In genomic region chr10:68564712-68565111, GRCh38 we compare ENCODE assay signal across 14 cellular contexts. TPM values are rescaled to one million over a fixed set of nuclear protein-coding genes. Genes with fewer than 3 reads are reported as not detected.
A peak's percentile ranks its signal among the peaks of the same experiment; 100 is the strongest.
DNase-seq lines count a peak whose midpoint lies in the region; ATAC-seq and TF ChIP-seq lines count a peak whose summit lies in the region.
"Had no signal": no experiment of that assay in that cellular context is flagged by ENCODE, and none has a peak within 500 bp of the region (broad histone marks: within the 10 kb centered on the region; RNA-seq: fewer than 3 reads in every experiment).

No MANE protein-coding gene starts in this region.

- H3K27ac Mint-ChIP-seq in GM23338 = peak overlapping the region; percentile 95
- peak overlapping the region; percentile 99 for H3K27ac Mint-ChIP-seq in WTC11
- peak overlapping the region; percentile 30 for H3K27ac Mint-ChIP-seq in mesothelial cell of epicardium
- H3K27ac Mint-ChIP-seq in osteocyte (ENCODE audit: unreplicated experiment) = peak overlapping the region; percentile 96

- H2AFZ ChIP-seq in GM23338 = no peak overlapping the region

- no peak for TF ChIP-seq CTCF in GM23338 (conservative IDR thresholded peaks at IDR 0.05; ENCODE audit: low read depth in 2 of 2)
- no peak for TF ChIP-seq CTCF in WTC11 (IDR thresholded peaks at IDR 0.05)
- no peak for TF ChIP-seq CTCF in mesothelial cell of epicardium (IDR thresholded peaks at IDR 0.05; ENCODE audit: unreplicated experiment)
- TF ChIP-seq CTCF in osteocyte (IDR thresholded peaks at IDR 0.05) = no peak
- no peak for TF ChIP-seq CTCF in dorsolateral prefrontal cortex (IDR thresholded peaks at IDR 0.05 in 54 of 56, conservative IDR thresholded peaks at IDR 0.05 in 2 of 56; ENCODE audit: low read depth in 1 of 56, partially characterized antibody in 56 of 56)

- H3F3A ChIP-seq in GM23338 (replicated peaks; ENCODE audit: low read depth) = 0 out of 2 replicates have a peak, but pooled peaks cover 4% of the 10 kb centered on the region

- DNase-seq in GM23338 (ENCODE audit: low spot score) (no peak), WTC11 (ENCODE audit: low spot score) (no peak), mesothelial cell of epicardium (ENCODE audit: low spot score in 2 of 2, unreplicated experiment in 2 of 2) (no peak), osteocyte (ENCODE audit: extremely low spot score, unreplicated experiment) (no peak), dorsolateral prefrontal cortex (no peak), 8988T (no peak), occipital lobe (lab: John Stamatoyannopoulos, UW) (no peak), left lobe of liver (ENCODE audit: low spot score) (no peak)
- DNase-seq: ACHN; CD4-positive, CD25-positive, alpha-beta regulatory T cell; DMS53; GF-D8 had no signal

- H3K4me1 Mint-ChIP-seq in GM23338 = peaks cover 48% of the 10 kb centered on the region
- peaks cover 58% of the 10 kb centered on the region for H3K4me1 Mint-ChIP-seq in WTC11
- peaks cover 30% of the 10 kb centered on the region for H3K4me1 Mint-ChIP-seq in mesothelial cell of epicardium
- H3K4me1 Mint-ChIP-seq in osteocyte (ENCODE audit: unreplicated experiment) = peaks cover 47% of the 10 kb centered on the region

- H3K36me3 ChIP-seq in GM23338 (ENCODE audit: insufficient read depth) = no peaks in the 10 kb centered on the region
- H3K36me3 ChIP-seq: BLaER1 treated with 17β-estradiol and CSF1 and Interleukin-3, amounts not matched to agents 10 nM and 100 nM had no signal

- peaks cover 34% of the 10 kb centered on the region for H4K20me1 ChIP-seq in GM23338 (replicated peaks; ENCODE audit: insufficient read depth)

- H3K36me3 Mint-ChIP-seq in GM23338 (ENCODE audit: low read depth) = peaks cover 20% of the 10 kb centered on the region
- peaks cover 11% of the 10 kb centered on the region for H3K36me3 Mint-ChIP-seq in WTC11
- no peaks in the 10 kb centered on the region for H3K36me3 Mint-ChIP-seq in mesothelial cell of epicardium
- no peaks in the 10 kb centered on the region for H3K36me3 Mint-ChIP-seq in osteocyte (ENCODE audit: unreplicated experiment)

- H3K27ac ChIP-seq in GM23338 (ENCODE audit: low read depth) (peak overlapping the region; percentile 67), dorsolateral prefrontal cortex (no peak overlapping the region)
- H3K27ac ChIP-seq: BLaER1 treated with 17β-estradiol and CSF1 and Interleukin-3, amounts not matched to agents 10 nM and 100 nM had no signal

- H3K79me2 ChIP-seq in GM23338 (replicated peaks; ENCODE audit: insufficient read depth) = peaks cover 92% of the 10 kb centered on the region

- intact Hi-C loops in dorsolateral prefrontal cortex (cut with DNase I) = loop anchor here in 1 of 2 donors (5.0 kb wide), 1 partner anchor 38 kb away; no protein-coding TSS in a partner anchor

- no peaks in the 10 kb centered on the region for H3K9me3 Mint-ChIP-seq in GM23338
- no peaks in the 10 kb centered on the region for H3K9me3 Mint-ChIP-seq in WTC11
- no peaks in the 10 kb centered on the region for H3K9me3 Mint-ChIP-seq in mesothelial cell of epicardium
- H3K9me3 Mint-ChIP-seq in osteocyte (ENCODE audit: unreplicated experiment) = no peaks in the 10 kb centered on the region

- H3K4me2 ChIP-seq in GM23338 = peak overlapping the region; percentile 85
- H3K4me2 ChIP-seq: BLaER1 treated with 17β-estradiol and CSF1 and Interleukin-3, amounts not matched to agents 10 nM and 100 nM had no signal

- no peak for ATAC-seq in GM23338
- no peak for ATAC-seq in WTC11
- no peak for ATAC-seq in left lobe of liver
- ATAC-seq: HCT116 had no signal

- H3K27me3 Mint-ChIP-seq in GM23338 (ENCODE audit: insufficient read depth, low read depth, poor library complexity) = peaks cover 10% of the 10 kb centered on the region
- H3K27me3 Mint-ChIP-seq in WTC11 (ENCODE audit: low read depth) = no peaks in the 10 kb centered on the region; the same call in 1 of the 2 replicates
- H3K27me3 Mint-ChIP-seq in mesothelial cell of epicardium (ENCODE audit: low read depth) = no peaks in the 10 kb centered on the region
- no peaks in the 10 kb centered on the region for H3K27me3 Mint-ChIP-seq in osteocyte (ENCODE audit: unreplicated experiment)

- no peak overlapping the region; the same call in 1 of the 2 replicates for H3K4me3 ChIP-seq in GM23338
- no peak overlapping the region for H3K4me3 ChIP-seq in dorsolateral prefrontal cortex
- H3K4me3 ChIP-seq: BLaER1 treated with 17β-estradiol and CSF1 and Interleukin-3, amounts not matched to agents 10 nM and 100 nM had no signal

- H3K4me3 Mint-ChIP-seq in GM23338 = peak overlapping the region; percentile 93; the same call in 2 of the 3 replicates
- H3K4me3 Mint-ChIP-seq in WTC11 = peak overlapping the region; percentile 98
- H3K4me3 Mint-ChIP-seq in mesothelial cell of epicardium = no peak overlapping the region
- H3K4me3 Mint-ChIP-seq in osteocyte (ENCODE audit: unreplicated experiment) = no peak overlapping the region

- peaks cover 50% of the 10 kb centered on the region for H3K4me1 ChIP-seq in GM23338 (ENCODE audit: insufficient read depth)

- POLR2A ChIA-PET in WTC11 (lab: Charles Lee) = no interaction called here

- no peaks in the 10 kb centered on the region for H3K9me2 ChIP-seq in GM23338 (ENCODE audit: insufficient read depth)

- CTCF ChIA-PET in WTC11 (lab: Charles Lee) = interaction anchor here (1.2 kb wide), 1 partner anchor 14 kb away, joined by 3 read pairs; no protein-coding TSS in a partner anchor

- H3K27me3 ChIP-seq in GM23338 (ENCODE audit: insufficient read depth) (no peaks in the 10 kb centered on the region), dorsolateral prefrontal cortex (peaks cover 0 to 20% (median 4%) of the 10 kb centered on the region in 45 donors)

TF ChIP-seq in WTC11, 78 proteins besides CTCF, POLR2A, EP300 and RAD21:
- TF ChIP-seq ZNF121 (CRISPR knock-in tag; IDR thresholded peaks at IDR 0.05) (peak; percentile 57; the same call in 1 of the 2 replicates), KAT7 (CRISPR knock-in tag; IDR thresholded peaks at IDR 0.05; ENCODE audit: borderline replicate concordance) (no peak)
- TF ChIP-seq, protein P1, sequence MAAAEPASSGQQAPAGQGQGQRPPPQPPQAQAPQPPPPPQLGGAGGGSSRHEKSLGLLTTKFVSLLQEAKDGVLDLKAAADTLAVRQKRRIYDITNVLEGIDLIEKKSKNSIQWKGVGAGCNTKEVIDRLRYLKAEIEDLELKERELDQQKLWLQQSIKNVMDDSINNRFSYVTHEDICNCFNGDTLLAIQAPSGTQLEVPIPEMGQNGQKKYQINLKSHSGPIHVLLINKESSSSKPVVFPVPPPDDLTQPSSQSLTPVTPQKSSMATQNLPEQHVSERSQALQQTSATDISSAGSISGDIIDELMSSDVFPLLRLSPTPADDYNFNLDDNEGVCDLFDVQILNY (CRISPR knock-in tag; IDR thresholded peaks at IDR 0.05) = no peak
- TF ChIP-seq, protein P2, sequence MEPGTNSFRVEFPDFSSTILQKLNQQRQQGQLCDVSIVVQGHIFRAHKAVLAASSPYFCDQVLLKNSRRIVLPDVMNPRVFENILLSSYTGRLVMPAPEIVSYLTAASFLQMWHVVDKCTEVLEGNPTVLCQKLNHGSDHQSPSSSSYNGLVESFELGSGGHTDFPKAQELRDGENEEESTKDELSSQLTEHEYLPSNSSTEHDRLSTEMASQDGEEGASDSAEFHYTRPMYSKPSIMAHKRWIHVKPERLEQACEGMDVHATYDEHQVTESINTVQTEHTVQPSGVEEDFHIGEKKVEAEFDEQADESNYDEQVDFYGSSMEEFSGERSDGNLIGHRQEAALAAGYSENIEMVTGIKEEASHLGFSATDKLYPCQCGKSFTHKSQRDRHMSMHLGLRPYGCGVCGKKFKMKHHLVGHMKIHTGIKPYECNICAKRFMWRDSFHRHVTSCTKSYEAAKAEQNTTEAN (CRISPR knock-in tag; IDR thresholded peaks at IDR 0.05) = no peak

RNA-seq across cellular contexts. Expression of gene TET1, which starts 4.6 kb away (rescaled TPM):
- 82.5 and 90.5 TPM in 2 replicates for total RNA-seq in GM23338 (2014; rRNA removed; shearing (Covaris generic))
- 32.5 and 37.2 TPM in 2 replicates for polyA plus RNA-seq in GM23338 (2016; fragmentation: Nextera tagmentation; extraction: Ambion mirVana)
- total RNA-seq in WTC11 (2021) = 59.2 to 71.4 TPM (median 62.0 TPM) in 3 replicates
- total RNA-seq in mesothelial cell of epicardium = 34.2 to 35.7 TPM (median 35.6 TPM) in 3 replicates
- 20.4 and 20.9 TPM in 2 replicates for total RNA-seq in osteocyte
- total RNA-seq in dorsolateral prefrontal cortex = 1 to 10 TPM; 4.6 to 9.9 (median 7.4) TPM
- total RNA-seq in occipital lobe = 33.5 TPM
- total RNA-seq in left lobe of liver = 0.81 TPM

RNA-seq across cellular contexts. Expression of gene SLC25A16, which starts 37.4 kb away (rescaled TPM):
- total RNA-seq in GM23338 (2014; rRNA removed; shearing (Covaris generic)) = 11.1 and 12.0 TPM in 2 replicates
- 7.1 and 7.2 TPM in 2 replicates for polyA plus RNA-seq in GM23338 (2016; fragmentation: Nextera tagmentation; extraction: Ambion mirVana)
- total RNA-seq in WTC11 (2021) (11.1 to 16.8 TPM (median 13.1 TPM) in 3 replicates), mesothelial cell of epicardium (18.6 to 23.1 TPM (median 22.1 TPM) in 3 replicates), osteocyte (21.9 and 26.5 TPM in 2 replicates), dorsolateral prefrontal cortex (100 to 1,000 TPM in 1 of 120 experiments, 10 to 100 TPM in 119; 40.7 to 100 (median 67.1) TPM), occipital lobe (70.8 TPM), left lobe of liver (28.8 TPM)

Comparison
In these comparisons a context has a peak if more than half of its experiments do, and no peak if none do; other contexts are left out.
1. H3K27ac Mint-ChIP-seq: peak in every context shown above with its lines; median percentile 99 in WTC11; 96 in osteocyte; 95 in GM23338; 30 in mesothelial cell of epicardium.
2. H3K4me3 Mint-ChIP-seq: peak in GM23338 (single experiment) and WTC11 (single experiment); none in mesothelial cell of epicardium (single experiment) and osteocyte (single experiment).